1 cellular context compared by ENCODE assay signal in the genomic region with DNA sequence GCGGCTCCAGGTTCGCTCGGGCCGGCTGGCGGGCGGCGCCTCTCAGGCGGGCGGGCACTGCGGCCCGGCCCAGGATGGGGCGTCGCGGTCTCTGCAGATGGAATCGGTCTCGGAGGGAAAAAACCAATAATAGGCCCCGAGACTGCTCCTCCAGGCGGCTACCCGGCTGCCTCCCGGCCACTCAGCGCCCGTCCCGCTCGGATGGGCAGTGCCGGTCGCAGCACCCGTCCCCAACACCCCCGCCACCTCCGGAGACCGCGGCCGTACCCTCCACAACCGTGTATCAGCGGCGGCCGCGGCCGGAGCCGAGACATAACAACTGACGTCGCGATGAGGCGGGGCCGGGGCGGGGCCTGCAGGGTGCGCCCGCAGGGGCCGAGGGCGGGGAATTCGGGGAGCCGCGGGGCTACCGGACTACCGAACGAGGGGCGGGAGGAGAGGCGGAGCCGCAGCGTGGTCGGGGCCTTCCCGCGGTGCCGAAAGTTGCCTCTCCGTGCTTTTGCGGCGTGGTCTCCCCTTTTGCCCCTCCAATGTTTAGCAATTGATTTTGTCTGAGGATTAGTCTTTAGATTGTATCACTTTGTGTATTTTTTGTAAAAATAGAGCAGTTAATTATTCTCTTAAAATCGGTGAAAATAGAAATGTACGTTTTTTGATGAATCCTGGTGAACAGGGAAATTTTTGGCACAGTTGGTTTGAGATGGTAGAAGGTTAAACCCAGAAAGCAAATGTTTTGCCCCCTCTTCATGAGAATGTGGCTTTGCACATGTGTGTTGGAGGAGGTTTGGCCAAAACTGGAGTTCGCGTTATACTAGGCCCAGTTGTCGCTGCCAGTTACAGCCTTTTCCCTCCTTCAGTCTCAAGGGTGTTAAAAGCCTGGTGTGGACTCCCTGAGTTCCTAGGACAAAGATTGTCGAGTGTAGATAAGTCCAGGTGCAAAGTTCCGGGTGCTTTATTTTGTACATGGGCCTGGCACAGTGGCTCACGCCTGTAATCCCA.
A peak's percentile ranks its signal among the peaks of the same experiment; 100 is the strongest.
TF ChIP-seq lines count a peak whose summit lies in the region.

A gene with protein sequence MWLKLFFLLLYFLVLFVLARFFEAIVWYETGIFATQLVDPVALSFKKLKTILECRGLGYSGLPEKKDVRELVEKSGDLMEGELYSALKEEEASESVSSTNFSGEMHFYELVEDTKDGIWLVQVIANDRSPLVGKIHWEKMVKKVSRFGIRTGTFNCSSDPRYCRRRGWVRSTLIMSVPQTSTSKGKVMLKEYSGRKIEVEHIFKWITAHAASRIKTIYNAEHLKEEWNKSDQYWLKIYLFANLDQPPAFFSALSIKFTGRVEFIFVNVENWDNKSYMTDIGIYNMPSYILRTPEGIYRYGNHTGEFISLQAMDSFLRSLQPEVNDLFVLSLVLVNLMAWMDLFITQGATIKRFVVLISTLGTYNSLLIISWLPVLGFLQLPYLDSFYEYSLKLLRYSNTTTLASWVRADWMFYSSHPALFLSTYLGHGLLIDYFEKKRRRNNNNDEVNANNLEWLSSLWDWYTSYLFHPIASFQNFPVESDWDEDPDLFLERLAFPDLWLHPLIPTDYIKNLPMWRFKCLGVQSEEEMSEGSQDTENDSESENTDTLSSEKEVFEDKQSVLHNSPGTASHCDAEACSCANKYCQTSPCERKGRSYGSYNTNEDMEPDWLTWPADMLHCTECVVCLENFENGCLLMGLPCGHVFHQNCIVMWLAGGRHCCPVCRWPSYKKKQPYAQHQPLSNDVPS (minus strand): TSS at position 317 of the 999 bp plus-strand sequence. CDS start 979 bp downstream, outside the sequence.

TF ChIP-seq in HepG2, 621 proteins besides CTCF, POLR2A, EP300 and RAD21 (continued from another document and continues in another):
- TF ChIP-seq, protein P1, sequence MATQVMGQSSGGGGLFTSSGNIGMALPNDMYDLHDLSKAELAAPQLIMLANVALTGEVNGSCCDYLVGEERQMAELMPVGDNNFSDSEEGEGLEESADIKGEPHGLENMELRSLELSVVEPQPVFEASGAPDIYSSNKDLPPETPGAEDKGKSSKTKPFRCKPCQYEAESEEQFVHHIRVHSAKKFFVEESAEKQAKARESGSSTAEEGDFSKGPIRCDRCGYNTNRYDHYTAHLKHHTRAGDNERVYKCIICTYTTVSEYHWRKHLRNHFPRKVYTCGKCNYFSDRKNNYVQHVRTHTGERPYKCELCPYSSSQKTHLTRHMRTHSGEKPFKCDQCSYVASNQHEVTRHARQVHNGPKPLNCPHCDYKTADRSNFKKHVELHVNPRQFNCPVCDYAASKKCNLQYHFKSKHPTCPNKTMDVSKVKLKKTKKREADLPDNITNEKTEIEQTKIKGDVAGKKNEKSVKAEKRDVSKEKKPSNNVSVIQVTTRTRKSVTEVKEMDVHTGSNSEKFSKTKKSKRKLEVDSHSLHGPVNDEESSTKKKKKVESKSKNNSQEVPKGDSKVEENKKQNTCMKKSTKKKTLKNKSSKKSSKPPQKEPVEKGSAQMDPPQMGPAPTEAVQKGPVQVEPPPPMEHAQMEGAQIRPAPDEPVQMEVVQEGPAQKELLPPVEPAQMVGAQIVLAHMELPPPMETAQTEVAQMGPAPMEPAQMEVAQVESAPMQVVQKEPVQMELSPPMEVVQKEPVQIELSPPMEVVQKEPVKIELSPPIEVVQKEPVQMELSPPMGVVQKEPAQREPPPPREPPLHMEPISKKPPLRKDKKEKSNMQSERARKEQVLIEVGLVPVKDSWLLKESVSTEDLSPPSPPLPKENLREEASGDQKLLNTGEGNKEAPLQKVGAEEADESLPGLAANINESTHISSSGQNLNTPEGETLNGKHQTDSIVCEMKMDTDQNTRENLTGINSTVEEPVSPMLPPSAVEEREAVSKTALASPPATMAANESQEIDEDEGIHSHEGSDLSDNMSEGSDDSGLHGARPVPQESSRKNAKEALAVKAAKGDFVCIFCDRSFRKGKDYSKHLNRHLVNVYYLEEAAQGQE (IDR thresholded peaks at IDR 0.05; ENCODE audit: borderline replicate concordance in 1 of 2, low read depth in 1 of 2, low read length in 2 of 2) = peak in 1 of 2 experiments; percentile 73; a peak in 1 of 4 replicates
- TF ChIP-seq ZNF543 (CRISPR knock-in tag; IDR thresholded peaks at IDR 0.05) (peak; percentile 70), ZNF879 (CRISPR knock-in tag; IDR thresholded peaks at IDR 0.05) (peak; percentile 89), POLR2AphosphoS5 (IDR thresholded peaks at IDR 0.05; ENCODE audit: low read depth, low read length) (peak; percentile 97), SAP130 (CRISPR knock-in tag; IDR thresholded peaks at IDR 0.05; ENCODE audit: low read depth) (peak; percentile 95), ZNF598 (CRISPR knock-in tag; IDR thresholded peaks at IDR 0.05; ENCODE audit: borderline replicate concordance) (no peak; the same call in 1 of the 2 replicates), MYNN (CRISPR knock-in tag; IDR thresholded peaks at IDR 0.05; ENCODE audit: low read depth) (peak; percentile 44; the same call in 1 of the 2 replicates), ZFP1 (CRISPR knock-in tag; IDR thresholded peaks at IDR 0.05) (peak; percentile 76; the same call in 1 of the 2 replicates), ZSCAN20 (CRISPR knock-in tag; IDR thresholded peaks at IDR 0.05; ENCODE audit: borderline replicate concordance) (peak; percentile 32; the same call in 1 of the 2 replicates), ZNF839 (CRISPR knock-in tag; IDR thresholded peaks at IDR 0.05; ENCODE audit: borderline replicate concordance) (no peak), ZNF331 (CRISPR knock-in tag; IDR thresholded peaks at IDR 0.05) (peak; percentile 87), ZNF17 (CRISPR knock-in tag; IDR thresholded peaks at IDR 0.05) (no peak), HOXD1 (CRISPR knock-in tag; IDR thresholded peaks at IDR 0.05) (peak; percentile 80), BCL6 (CRISPR knock-in tag; IDR thresholded peaks at IDR 0.05) (peak; percentile 72), ZNF20 (CRISPR knock-in tag; IDR thresholded peaks at IDR 0.05) (no peak), DNMT3B (CRISPR knock-in tag; conservative IDR thresholded peaks at IDR 0.05) (peak; percentile 81; the same call in 1 of the 2 replicates), MATR3 (CRISPR knock-in tag; IDR thresholded peaks at IDR 0.05) (no peak), ZNF235 (CRISPR knock-in tag; IDR thresholded peaks at IDR 0.05; ENCODE audit: borderline replicate concordance) (peak; percentile 97), DR1 (CRISPR knock-in tag; IDR thresholded peaks at IDR 0.05) (peak; percentile 96), ZNF746 (CRISPR knock-in tag; IDR thresholded peaks at IDR 0.05) (peak; percentile 75), ZFAT (CRISPR knock-in tag; conservative IDR thresholded peaks at IDR 0.05) (no peak), TARDBP (CRISPR knock-in tag; IDR thresholded peaks at IDR 0.05) (no peak), PHF5A (CRISPR knock-in tag; IDR thresholded peaks at IDR 0.05; ENCODE audit: low read depth, unreplicated experiment) (peak; percentile 72), KLF12 (CRISPR knock-in tag; IDR thresholded peaks at IDR 0.05; ENCODE audit: borderline replicate concordance) (peak; percentile 35; the same call in 1 of the 2 replicates), CENPX (CRISPR knock-in tag; IDR thresholded peaks at IDR 0.05) (no peak), HDAC2 (CRISPR knock-in tag; IDR thresholded peaks at IDR 0.05) (peak; percentile 61; the same call in 1 of the 2 replicates), MIER2 (CRISPR knock-in tag; IDR thresholded peaks at IDR 0.05) (peak; percentile 71; the same call in 1 of the 2 replicates), ZNF44 (CRISPR knock-in tag; IDR thresholded peaks at IDR 0.05) (no peak), SMAD3 (CRISPR knock-in tag; IDR thresholded peaks at IDR 0.05) (peak; percentile 83), RFXAP (CRISPR knock-in tag; IDR thresholded peaks at IDR 0.05; ENCODE audit: borderline replicate concordance) (peak; percentile 65; the same call in 1 of the 2 replicates), REL (CRISPR knock-in tag; conservative IDR thresholded peaks at IDR 0.05) (no peak), RARG (CRISPR knock-in tag; IDR thresholded peaks at IDR 0.05; ENCODE audit: low read depth) (no peak), TMF1 (CRISPR knock-in tag; IDR thresholded peaks at IDR 0.05; ENCODE audit: low read depth) (0 out of 2 replicates have a peak, but pooled peaks have one; percentile 61), ZNF337 (CRISPR knock-in tag; IDR thresholded peaks at IDR 0.05; ENCODE audit: borderline replicate concordance, low read depth) (peak; percentile 43; the same call in 1 of the 2 replicates), CHD4 (IDR thresholded peaks at IDR 0.05; ENCODE audit: borderline replicate concordance, low read length) (no peak), FOXM1 (CRISPR knock-in tag; IDR thresholded peaks at IDR 0.05) (no peak), ZBTB42 (CRISPR knock-in tag; IDR thresholded peaks at IDR 0.05) (peak; percentile 88; the same call in 1 of the 2 replicates), ZNF343 (CRISPR knock-in tag; IDR thresholded peaks at IDR 0.05) (peak; percentile 92; the same call in 1 of the 2 replicates), ZNF816 (CRISPR knock-in tag; IDR thresholded peaks at IDR 0.05; ENCODE audit: borderline replicate concordance) (peak; percentile 84; the same call in 1 of the 2 replicates), ZNF83 (CRISPR knock-in tag; IDR thresholded peaks at IDR 0.05; ENCODE audit: borderline replicate concordance) (no peak)
- TF ChIP-seq, protein P2, sequence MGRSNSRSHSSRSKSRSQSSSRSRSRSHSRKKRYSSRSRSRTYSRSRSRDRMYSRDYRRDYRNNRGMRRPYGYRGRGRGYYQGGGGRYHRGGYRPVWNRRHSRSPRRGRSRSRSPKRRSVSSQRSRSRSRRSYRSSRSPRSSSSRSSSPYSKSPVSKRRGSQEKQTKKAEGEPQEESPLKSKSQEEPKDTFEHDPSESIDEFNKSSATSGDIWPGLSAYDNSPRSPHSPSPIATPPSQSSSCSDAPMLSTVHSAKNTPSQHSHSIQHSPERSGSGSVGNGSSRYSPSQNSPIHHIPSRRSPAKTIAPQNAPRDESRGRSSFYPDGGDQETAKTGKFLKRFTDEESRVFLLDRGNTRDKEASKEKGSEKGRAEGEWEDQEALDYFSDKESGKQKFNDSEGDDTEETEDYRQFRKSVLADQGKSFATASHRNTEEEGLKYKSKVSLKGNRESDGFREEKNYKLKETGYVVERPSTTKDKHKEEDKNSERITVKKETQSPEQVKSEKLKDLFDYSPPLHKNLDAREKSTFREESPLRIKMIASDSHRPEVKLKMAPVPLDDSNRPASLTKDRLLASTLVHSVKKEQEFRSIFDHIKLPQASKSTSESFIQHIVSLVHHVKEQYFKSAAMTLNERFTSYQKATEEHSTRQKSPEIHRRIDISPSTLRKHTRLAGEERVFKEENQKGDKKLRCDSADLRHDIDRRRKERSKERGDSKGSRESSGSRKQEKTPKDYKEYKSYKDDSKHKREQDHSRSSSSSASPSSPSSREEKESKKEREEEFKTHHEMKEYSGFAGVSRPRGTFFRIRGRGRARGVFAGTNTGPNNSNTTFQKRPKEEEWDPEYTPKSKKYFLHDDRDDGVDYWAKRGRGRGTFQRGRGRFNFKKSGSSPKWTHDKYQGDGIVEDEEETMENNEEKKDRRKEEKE (IDR thresholded peaks at IDR 0.05) = no peak
- TF ChIP-seq, protein P3, sequence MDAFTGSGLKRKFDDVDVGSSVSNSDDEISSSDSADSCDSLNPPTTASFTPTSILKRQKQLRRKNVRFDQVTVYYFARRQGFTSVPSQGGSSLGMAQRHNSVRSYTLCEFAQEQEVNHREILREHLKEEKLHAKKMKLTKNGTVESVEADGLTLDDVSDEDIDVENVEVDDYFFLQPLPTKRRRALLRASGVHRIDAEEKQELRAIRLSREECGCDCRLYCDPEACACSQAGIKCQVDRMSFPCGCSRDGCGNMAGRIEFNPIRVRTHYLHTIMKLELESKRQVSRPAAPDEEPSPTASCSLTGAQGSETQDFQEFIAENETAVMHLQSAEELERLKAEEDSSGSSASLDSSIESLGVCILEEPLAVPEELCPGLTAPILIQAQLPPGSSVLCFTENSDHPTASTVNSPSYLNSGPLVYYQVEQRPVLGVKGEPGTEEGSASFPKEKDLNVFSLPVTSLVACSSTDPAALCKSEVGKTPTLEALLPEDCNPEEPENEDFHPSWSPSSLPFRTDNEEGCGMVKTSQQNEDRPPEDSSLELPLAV (CRISPR knock-in tag; conservative IDR thresholded peaks at IDR 0.05; ENCODE audit: low read depth) = 0 out of 2 replicates have a peak, but pooled peaks have one; percentile 17
- TF ChIP-seq, protein P4, sequence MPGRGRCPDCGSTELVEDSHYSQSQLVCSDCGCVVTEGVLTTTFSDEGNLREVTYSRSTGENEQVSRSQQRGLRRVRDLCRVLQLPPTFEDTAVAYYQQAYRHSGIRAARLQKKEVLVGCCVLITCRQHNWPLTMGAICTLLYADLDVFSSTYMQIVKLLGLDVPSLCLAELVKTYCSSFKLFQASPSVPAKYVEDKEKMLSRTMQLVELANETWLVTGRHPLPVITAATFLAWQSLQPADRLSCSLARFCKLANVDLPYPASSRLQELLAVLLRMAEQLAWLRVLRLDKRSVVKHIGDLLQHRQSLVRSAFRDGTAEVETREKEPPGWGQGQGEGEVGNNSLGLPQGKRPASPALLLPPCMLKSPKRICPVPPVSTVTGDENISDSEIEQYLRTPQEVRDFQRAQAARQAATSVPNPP (CRISPR knock-in tag; IDR thresholded peaks at IDR 0.05) = no peak
- TF ChIP-seq, protein P5, sequence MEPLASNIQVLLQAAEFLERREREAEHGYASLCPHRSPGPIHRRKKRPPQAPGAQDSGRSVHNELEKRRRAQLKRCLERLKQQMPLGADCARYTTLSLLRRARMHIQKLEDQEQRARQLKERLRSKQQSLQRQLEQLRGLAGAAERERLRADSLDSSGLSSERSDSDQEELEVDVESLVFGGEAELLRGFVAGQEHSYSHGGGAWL (CRISPR knock-in tag; IDR thresholded peaks at IDR 0.05) = no peak; the same call in none of the 2 replicates
- TF ChIP-seq, protein P6, sequence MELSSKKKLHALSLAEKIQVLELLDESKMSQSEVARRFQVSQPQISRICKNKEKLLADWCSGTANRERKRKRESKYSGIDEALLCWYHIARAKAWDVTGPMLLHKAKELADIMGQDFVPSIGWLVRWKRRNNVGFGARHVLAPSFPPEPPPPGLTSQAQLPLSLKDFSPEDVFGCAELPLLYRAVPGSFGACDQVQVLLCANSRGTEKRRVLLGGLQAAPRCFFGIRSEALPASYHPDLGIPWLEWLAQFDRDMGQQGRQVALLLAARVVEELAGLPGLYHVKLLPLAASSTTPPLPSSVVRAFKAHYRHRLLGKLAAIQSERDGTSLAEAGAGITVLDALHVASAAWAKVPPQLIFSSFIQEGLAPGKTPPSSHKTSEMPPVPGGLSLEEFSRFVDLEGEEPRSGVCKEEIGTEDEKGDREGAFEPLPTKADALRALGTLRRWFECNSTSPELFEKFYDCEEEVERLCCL (CRISPR knock-in tag; IDR thresholded peaks at IDR 0.05; ENCODE audit: borderline replicate concordance) = peak; percentile 93; the same call in 1 of the 2 replicates
- TF ChIP-seq, protein P7, sequence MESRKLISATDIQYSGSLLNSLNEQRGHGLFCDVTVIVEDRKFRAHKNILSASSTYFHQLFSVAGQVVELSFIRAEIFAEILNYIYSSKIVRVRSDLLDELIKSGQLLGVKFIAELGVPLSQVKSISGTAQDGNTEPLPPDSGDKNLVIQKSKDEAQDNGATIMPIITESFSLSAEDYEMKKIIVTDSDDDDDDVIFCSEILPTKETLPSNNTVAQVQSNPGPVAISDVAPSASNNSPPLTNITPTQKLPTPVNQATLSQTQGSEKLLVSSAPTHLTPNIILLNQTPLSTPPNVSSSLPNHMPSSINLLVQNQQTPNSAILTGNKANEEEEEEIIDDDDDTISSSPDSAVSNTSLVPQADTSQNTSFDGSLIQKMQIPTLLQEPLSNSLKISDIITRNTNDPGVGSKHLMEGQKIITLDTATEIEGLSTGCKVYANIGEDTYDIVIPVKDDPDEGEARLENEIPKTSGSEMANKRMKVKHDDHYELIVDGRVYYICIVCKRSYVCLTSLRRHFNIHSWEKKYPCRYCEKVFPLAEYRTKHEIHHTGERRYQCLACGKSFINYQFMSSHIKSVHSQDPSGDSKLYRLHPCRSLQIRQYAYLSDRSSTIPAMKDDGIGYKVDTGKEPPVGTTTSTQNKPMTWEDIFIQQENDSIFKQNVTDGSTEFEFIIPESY (CRISPR knock-in tag; IDR thresholded peaks at IDR 0.05) = no peak
